8 cellular contexts compared by ENCODE assay signal in genomic region chr11:96390403-96390830, GRCh38. TPM values are rescaled to one million over a fixed set of nuclear protein-coding genes. Genes with fewer than 3 reads are reported as not detected.
DNase-seq lines count a peak whose midpoint lies in the region; ATAC-seq and TF ChIP-seq lines count a peak whose summit lies in the region.

No MANE protein-coding gene starts in this region.

- peaks cover 15 to 16% of the 10 kb centered on the region in 2 experiments for H3K4me1 Mint-ChIP-seq in H9
- H3K4me1 Mint-ChIP-seq in stimulated activated naive CD8-positive, alpha-beta T cell treated with anti-CD3 and anti-CD28 coated beads, Interleukin-15, amount 100 ng/mL, for 72 hours = peaks cover 47% of the 10 kb centered on the region

- H4K8ac ChIP-seq in H9 (replicated peaks; ENCODE audit: insufficient read length, low read depth, low read length) = no peak overlapping the region

- no peak overlapping the region for H2BK12ac ChIP-seq in H9 (ENCODE audit: insufficient read length, low read depth, low read length)

- H3K9ac ChIP-seq in H9 (ENCODE audit: extremely low read depth, insufficient read length, low read length) (peak overlapping the region; percentile 77), adipocyte (ENCODE audit: low read length) (peak overlapping the region; percentile 87), iPS-20b (ENCODE audit: low read depth, low read length) (peak overlapping the region; percentile 88; the same call in 1 of the 2 replicates)

- no peak overlapping the region for H2BK120ac ChIP-seq in H9 (ENCODE audit: low read depth, low read length, poor library complexity, severe bottlenecking)

- no peak overlapping the region for H3K4ac ChIP-seq in H9 (ENCODE audit: low read depth, low read length)

- no peak overlapping the region for H2AFZ ChIP-seq in H9 (ENCODE audit: low read length)

- peak; percentile 2 for ATAC-seq in stimulated activated naive CD8-positive, alpha-beta T cell treated with anti-CD3 and anti-CD28 coated beads, Interleukin-15, amount 100 ng/mL, for 72 hours

- H3K79me1 ChIP-seq in H9 (ENCODE audit: insufficient read depth, low read depth, low read length, poor library complexity, severe bottlenecking) = peaks cover 2% of the 10 kb centered on the region

- no peak overlapping the region for H4K91ac ChIP-seq in H9 (ENCODE audit: insufficient read length, low read depth, low read length)

- no peak overlapping the region for H2BK20ac ChIP-seq in H9 (ENCODE audit: low read depth, low read length, poor library complexity, severe bottlenecking)

- H3K9me3 Mint-ChIP-seq in H9 = peaks cover 17% of the 10 kb centered on the region in 2 experiments
- H3K9me3 Mint-ChIP-seq in stimulated activated naive CD8-positive, alpha-beta T cell treated with anti-CD3 and anti-CD28 coated beads, Interleukin-15, amount 100 ng/mL, for 72 hours = no peaks in the 10 kb centered on the region

- H3T11ph ChIP-seq in H9 (ENCODE audit: low read length) = no peak overlapping the region

- no peaks in the 10 kb centered on the region for H3K27me3 ChIP-seq in H9 (ENCODE audit: insufficient read depth, low read length)
- no peaks in the 10 kb centered on the region for H3K27me3 ChIP-seq in adipocyte (replicated peaks; ENCODE audit: control insufficient read depth, insufficient read depth, low read length)
- no peaks in the 10 kb centered on the region for H3K27me3 ChIP-seq in iPS-20b (ENCODE audit: insufficient read depth, low read length)

- peak overlapping the region; percentile 91 to 95 for H3K4me3 Mint-ChIP-seq in H9
- peak overlapping the region; percentile 88 to 93 for H3K4me3 Mint-ChIP-seq in stimulated activated naive CD8-positive, alpha-beta T cell treated with anti-CD3 and anti-CD28 coated beads, Interleukin-15, amount 100 ng/mL, for 72 hours

- H3K14ac ChIP-seq in H9 (ENCODE audit: insufficient read depth, low read length) = no peak overlapping the region

- no peak overlapping the region for H3K23ac ChIP-seq in H9 (ENCODE audit: insufficient read length, low read depth, low read length)

- H3K36me3 ChIP-seq in adipocyte (ENCODE audit: control insufficient read depth, insufficient read depth, low read length, severe bottlenecking) (no peaks in the 10 kb centered on the region), iPS-20b (ENCODE audit: insufficient read depth, low read depth, low read length) (no peaks in the 10 kb centered on the region)

- H2AK5ac ChIP-seq in H9 (ENCODE audit: insufficient read length, low read length) = no peak overlapping the region

- no peaks in the 10 kb centered on the region for H3K27me3 Mint-ChIP-seq in H9 (ENCODE audit: low read depth)
- no peaks in the 10 kb centered on the region for H3K27me3 Mint-ChIP-seq in stimulated activated naive CD8-positive, alpha-beta T cell treated with anti-CD3 and anti-CD28 coated beads, Interleukin-15, amount 100 ng/mL, for 72 hours

- H3K4me1 ChIP-seq in H9 (ENCODE audit: insufficient read depth, low read length) (no peaks in the 10 kb centered on the region; the same call in 1 of the 2 replicates), adipocyte (ENCODE audit: control insufficient read depth, insufficient read depth, low read length) (peaks cover 45% of the 10 kb centered on the region), iPS-20b (ENCODE audit: insufficient read depth, low read length) (peaks cover 4% of the 10 kb centered on the region; the same call in 1 of the 2 replicates)

- no peak for TF ChIP-seq CTCF in H9 (conservative IDR thresholded peaks at IDR 0.05)

- H4K5ac ChIP-seq in H9 (ENCODE audit: insufficient read length, low read depth, low read length) = no peak overlapping the region

- peaks cover 6% of the 10 kb centered on the region for H3K23me2 ChIP-seq in H9 (ENCODE audit: insufficient read length, low read depth, low read length, poor library complexity, severe bottlenecking)

- H3K79me2 ChIP-seq in H9 (ENCODE audit: insufficient read depth, low read length) = no peaks in the 10 kb centered on the region

- H3K27ac Mint-ChIP-seq in H9 = peak overlapping the region; percentile 44 to 98 (median 86); a peak in 4 of 7 replicates
- peak overlapping the region; percentile 89 to 93 for H3K27ac Mint-ChIP-seq in stimulated activated naive CD8-positive, alpha-beta T cell treated with anti-CD3 and anti-CD28 coated beads, Interleukin-15, amount 100 ng/mL, for 72 hours

- no peak overlapping the region for H2BK15ac ChIP-seq in H9 (ENCODE audit: low read depth, low read length)

- H3K36me3 Mint-ChIP-seq in H9 (ENCODE audit: insufficient read depth in 1 of 3, low read depth in 3 of 3) = peaks cover 16 to 23% (median 18%) of the 10 kb centered on the region in 3 experiments; a peak in 6 of 7 replicates

- no peak overlapping the region for H2BK5ac ChIP-seq in H9 (ENCODE audit: insufficient read length, low read length)

- H3K56ac ChIP-seq in H9 (ENCODE audit: insufficient read length, low read depth, low read length) = no peak overlapping the region

- no peaks in the 10 kb centered on the region for H4K20me1 ChIP-seq in H9 (ENCODE audit: control insufficient read depth, insufficient read depth, insufficient read length)

- H3K9me3 ChIP-seq in H9 (ENCODE audit: control insufficient read depth, low read depth, low read length) (no peaks in the 10 kb centered on the region), adipocyte (ENCODE audit: control insufficient read depth, low read length) (no peaks in the 10 kb centered on the region), iPS-20b (ENCODE audit: insufficient read depth, low read depth, low read length) (no peaks in the 10 kb centered on the region)

- no peak overlapping the region for H3K18ac ChIP-seq in H9 (ENCODE audit: insufficient read length, low read depth, low read length)

- H3K27ac ChIP-seq in H9 (ENCODE audit: insufficient read length, low read depth, low read length) (no peak overlapping the region), iPS-20b (ENCODE audit: low read length) (peak overlapping the region; percentile 13)

- peak; percentile 3 for DNase-seq in A172 (ENCODE audit: low spot score)
- no peak for DNase-seq in H9
- DNase-seq in adipocyte (ENCODE audit: low read depth) = no peak
- no peak for DNase-seq in stimulated activated naive CD8-positive, alpha-beta T cell treated with anti-CD3 and anti-CD28 coated beads, Interleukin-15, amount 100 ng/mL, for 72 hours
- no peak for DNase-seq in SKM-1 (lab: John Stamatoyannopoulos, UW; ENCODE audit: unreplicated experiment)
- no peak for DNase-seq in NCI-H1048 (lab: John Stamatoyannopoulos, UW)
- no peak for DNase-seq in NCI-H2196 treated with DMSO at 0.1 percent for 48 hours (lab: John Stamatoyannopoulos, UW; ENCODE audit: unreplicated experiment)

- WGBS in H9 (ENCODE audit: extremely low coverage, insufficient read length, low lambda C conversion rate) = no CpG with 5 or more reads among the region's 8 CpGs

- peak overlapping the region; percentile 54 for H3K4me2 ChIP-seq in H9 (ENCODE audit: insufficient read depth, insufficient read length, low read length)

- H3K4me3 ChIP-seq in adipocyte (ENCODE audit: low read length) (peak overlapping the region; percentile 91), iPS-20b (ENCODE audit: low read length) (peak overlapping the region; percentile 93)

RNA-seq across cellular contexts. Expression of gene JRKL, which starts 0.6 kb away (rescaled TPM):
- total RNA-seq in A172 (2014; rRNA removed; shearing (Covaris generic)) = 5.9 and 7.8 TPM in 2 replicates
- total RNA-seq in H9 (2021) = 3.0 and 3.6 TPM in 2 replicates

RNA-seq across cellular contexts. Expression of gene CCDC82, which starts 0.7 kb away (rescaled TPM):
- total RNA-seq in A172 (2014; rRNA removed; shearing (Covaris generic)) = 9.9 and 32.3 TPM in 2 replicates
- 14.7 and 17.4 TPM in 2 replicates for total RNA-seq in H9 (2021)

RNA-seq across cellular contexts. Expression of gene MAML2, which starts 47.4 kb away (rescaled TPM):
- total RNA-seq in A172 (2014; rRNA removed; shearing (Covaris generic)) = 2.1 TPM in 2 replicates
- total RNA-seq in H9 (2021) = 2.7 TPM in 2 replicates
